ENCODE assay signal across 1 cellular context in the genomic region with DNA sequence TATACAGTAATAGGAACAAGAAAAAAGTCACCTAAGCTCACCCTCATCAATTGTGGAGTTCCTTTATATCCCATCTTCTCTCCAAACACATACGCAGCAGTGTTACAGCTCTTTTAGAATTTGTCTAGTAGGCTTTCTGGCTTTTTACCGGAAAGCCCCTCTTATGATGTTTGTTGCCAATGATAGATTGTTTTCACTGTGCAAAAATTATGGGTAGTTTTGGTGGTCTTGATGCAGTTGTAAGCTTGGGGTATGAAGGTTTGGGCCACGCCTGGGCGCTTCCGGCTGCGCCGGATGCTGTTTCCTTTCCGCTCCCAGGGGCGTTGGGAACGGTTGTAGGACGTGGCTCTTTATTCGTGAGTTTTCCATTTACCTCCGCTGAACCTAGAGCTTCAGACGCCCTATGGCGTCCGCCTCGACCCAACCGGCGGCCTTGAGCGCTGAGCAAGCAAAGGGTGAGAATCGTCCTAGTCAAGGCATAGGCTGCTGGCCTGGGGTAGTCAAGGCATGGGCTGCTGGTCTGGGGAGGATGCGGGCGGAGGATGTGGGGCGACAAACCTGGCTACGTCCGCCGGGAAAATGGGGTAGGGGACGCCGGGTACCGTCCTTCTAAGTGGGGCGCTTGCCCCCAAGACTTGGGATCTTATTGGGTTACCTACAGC.
A peak's percentile ranks its signal among the peaks of the same experiment; 100 is the strongest.
TF ChIP-seq lines count a peak whose summit lies in the region.

A gene with protein sequence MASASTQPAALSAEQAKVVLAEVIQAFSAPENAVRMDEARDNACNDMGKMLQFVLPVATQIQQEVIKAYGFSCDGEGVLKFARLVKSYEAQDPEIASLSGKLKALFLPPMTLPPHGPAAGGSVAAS (plus strand): TSS at position 304 of the 662 bp plus-strand sequence. CDS start 100 bp downstream, at position 404.
Gene RNU7-1, plus strand, starts transcription at position 98 of the 662 bp plus-strand sequence.

TF ChIP-seq in HepG2, 621 proteins besides CTCF, POLR2A, EP300 and RAD21 (continued from another document and continues in another):
- TF ChIP-seq HNRNPLL (IDR thresholded peaks at IDR 0.05; ENCODE audit: low read depth, low read length, poor library complexity, severe bottlenecking) (no peak), ZNF275 (CRISPR knock-in tag; IDR thresholded peaks at IDR 0.05; ENCODE audit: borderline replicate concordance) (peak; percentile 38; the same call in 1 of the 2 replicates), FOSL2 (CRISPR knock-in tag; IDR thresholded peaks at IDR 0.05) (peak; percentile 53), RAD51 (IDR thresholded peaks at IDR 0.05; ENCODE audit: borderline replicate concordance) (no peak), ZNF543 (CRISPR knock-in tag; IDR thresholded peaks at IDR 0.05) (peak; percentile 81; the same call in 1 of the 2 replicates), ETS1 (CRISPR knock-in tag; IDR thresholded peaks at IDR 0.05) (no peak), ZNF775 (CRISPR knock-in tag; IDR thresholded peaks at IDR 0.05; ENCODE audit: borderline replicate concordance) (peak; percentile 91; the same call in 1 of the 2 replicates), ZNF337 (CRISPR knock-in tag; IDR thresholded peaks at IDR 0.05; ENCODE audit: borderline replicate concordance, low read depth) (no peak), KLF6 (CRISPR knock-in tag; IDR thresholded peaks at IDR 0.05) (peak; percentile 80; the same call in 1 of the 2 replicates), ZNF576 (CRISPR knock-in tag; IDR thresholded peaks at IDR 0.05) (0 out of 2 replicates have a peak, but pooled peaks have one; percentile 74), MTF2 (CRISPR knock-in tag; IDR thresholded peaks at IDR 0.05; ENCODE audit: borderline replicate concordance) (no peak), GABPB1 (CRISPR knock-in tag; IDR thresholded peaks at IDR 0.05) (peak; percentile 62), KLF15 (CRISPR knock-in tag; IDR thresholded peaks at IDR 0.05; ENCODE audit: borderline replicate concordance) (0 out of 2 replicates have a peak, but pooled peaks have one; percentile 59), KDM3A (CRISPR knock-in tag; IDR thresholded peaks at IDR 0.05; ENCODE audit: low read depth) (peak; percentile 99), TCF12 (IDR thresholded peaks at IDR 0.05) (no peak), TCF12 (CRISPR knock-in tag; IDR thresholded peaks at IDR 0.05) (peak; percentile 45; the same call in 1 of the 2 replicates), ZNF546 (CRISPR knock-in tag; conservative IDR thresholded peaks at IDR 0.05) (peak; percentile 26; the same call in 1 of the 2 replicates), ZMYM3 (CRISPR knock-in tag; IDR thresholded peaks at IDR 0.05) (no peak), ZSCAN22 (CRISPR knock-in tag; IDR thresholded peaks at IDR 0.05) (no peak), ZXDC (CRISPR knock-in tag; IDR thresholded peaks at IDR 0.05) (no peak), ZNF350 (CRISPR knock-in tag; IDR thresholded peaks at IDR 0.05; ENCODE audit: borderline replicate concordance, low read depth) (peak; percentile 82; the same call in 1 of the 2 replicates), ZNF431 (CRISPR knock-in tag; IDR thresholded peaks at IDR 0.05; ENCODE audit: borderline replicate concordance, low read depth) (no peak; the same call in 1 of the 2 replicates), CREB3 (CRISPR knock-in tag; IDR thresholded peaks at IDR 0.05) (no peak; the same call in 1 of the 2 replicates), NPAS2 (CRISPR knock-in tag; IDR thresholded peaks at IDR 0.05; ENCODE audit: borderline replicate concordance) (no peak), ISL2 (CRISPR knock-in tag; IDR thresholded peaks at IDR 0.05) (peak; percentile 85), ZNF549 (CRISPR knock-in tag; IDR thresholded peaks at IDR 0.05) (no peak), PTBP1 (IDR thresholded peaks at IDR 0.05; ENCODE audit: low read depth, low read length, poor library complexity, severe bottlenecking) (peak; percentile 36), ZNF598 (CRISPR knock-in tag; IDR thresholded peaks at IDR 0.05; ENCODE audit: borderline replicate concordance) (no peak), SIN3A (IDR thresholded peaks at IDR 0.05; ENCODE audit: borderline replicate concordance, low read depth, low read length) (peak; percentile 92), NR3C1 (CRISPR knock-in tag; IDR thresholded peaks at IDR 0.05) (no peak), IKZF1 (IDR thresholded peaks at IDR 0.05) (no peak), FOXM1 (CRISPR knock-in tag; IDR thresholded peaks at IDR 0.05) (no peak), ZNF235 (CRISPR knock-in tag; IDR thresholded peaks at IDR 0.05; ENCODE audit: borderline replicate concordance) (no peak), NCOR1 (IDR thresholded peaks at IDR 0.05; ENCODE audit: borderline replicate concordance, low read length) (no peak), ZNF75D (CRISPR knock-in tag; IDR thresholded peaks at IDR 0.05; ENCODE audit: borderline replicate concordance) (no peak), ZFYVE20 (CRISPR knock-in tag; IDR thresholded peaks at IDR 0.05; ENCODE audit: borderline replicate concordance, low read depth) (peak; percentile 32; the same call in 1 of the 2 replicates), ARNT2 (CRISPR knock-in tag; IDR thresholded peaks at IDR 0.05; ENCODE audit: low read depth) (0 out of 2 replicates have a peak, but pooled peaks have one; percentile 13), ZBTB7B (CRISPR knock-in tag; IDR thresholded peaks at IDR 0.05) (peak; percentile 96), ZNF282 (IDR thresholded peaks at IDR 0.05; ENCODE audit: partially characterized antibody) (no peak), SSRP1 (CRISPR knock-in tag; IDR thresholded peaks at IDR 0.05) (no peak; the same call in 1 of the 2 replicates), ZSCAN21 (CRISPR knock-in tag; IDR thresholded peaks at IDR 0.05; ENCODE audit: borderline replicate concordance) (no peak)
- TF ChIP-seq, protein P1, sequence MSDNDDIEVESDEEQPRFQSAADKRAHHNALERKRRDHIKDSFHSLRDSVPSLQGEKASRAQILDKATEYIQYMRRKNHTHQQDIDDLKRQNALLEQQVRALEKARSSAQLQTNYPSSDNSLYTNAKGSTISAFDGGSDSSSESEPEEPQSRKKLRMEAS (IDR thresholded peaks at IDR 0.05) = no peak; the same call in 1 of the 2 replicates
- TF ChIP-seq, protein P2, sequence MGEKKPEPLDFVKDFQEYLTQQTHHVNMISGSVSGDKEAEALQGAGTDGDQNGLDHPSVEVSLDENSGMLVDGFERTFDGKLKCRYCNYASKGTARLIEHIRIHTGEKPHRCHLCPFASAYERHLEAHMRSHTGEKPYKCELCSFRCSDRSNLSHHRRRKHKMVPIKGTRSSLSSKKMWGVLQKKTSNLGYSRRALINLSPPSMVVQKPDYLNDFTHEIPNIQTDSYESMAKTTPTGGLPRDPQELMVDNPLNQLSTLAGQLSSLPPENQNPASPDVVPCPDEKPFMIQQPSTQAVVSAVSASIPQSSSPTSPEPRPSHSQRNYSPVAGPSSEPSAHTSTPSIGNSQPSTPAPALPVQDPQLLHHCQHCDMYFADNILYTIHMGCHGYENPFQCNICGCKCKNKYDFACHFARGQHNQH (CRISPR knock-in tag; IDR thresholded peaks at IDR 0.05) = peak; percentile 87
- TF ChIP-seq, protein P3, sequence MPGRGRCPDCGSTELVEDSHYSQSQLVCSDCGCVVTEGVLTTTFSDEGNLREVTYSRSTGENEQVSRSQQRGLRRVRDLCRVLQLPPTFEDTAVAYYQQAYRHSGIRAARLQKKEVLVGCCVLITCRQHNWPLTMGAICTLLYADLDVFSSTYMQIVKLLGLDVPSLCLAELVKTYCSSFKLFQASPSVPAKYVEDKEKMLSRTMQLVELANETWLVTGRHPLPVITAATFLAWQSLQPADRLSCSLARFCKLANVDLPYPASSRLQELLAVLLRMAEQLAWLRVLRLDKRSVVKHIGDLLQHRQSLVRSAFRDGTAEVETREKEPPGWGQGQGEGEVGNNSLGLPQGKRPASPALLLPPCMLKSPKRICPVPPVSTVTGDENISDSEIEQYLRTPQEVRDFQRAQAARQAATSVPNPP (CRISPR knock-in tag; IDR thresholded peaks at IDR 0.05) = peak; percentile 22; the same call in 1 of the 2 replicates
- TF ChIP-seq, protein P4, sequence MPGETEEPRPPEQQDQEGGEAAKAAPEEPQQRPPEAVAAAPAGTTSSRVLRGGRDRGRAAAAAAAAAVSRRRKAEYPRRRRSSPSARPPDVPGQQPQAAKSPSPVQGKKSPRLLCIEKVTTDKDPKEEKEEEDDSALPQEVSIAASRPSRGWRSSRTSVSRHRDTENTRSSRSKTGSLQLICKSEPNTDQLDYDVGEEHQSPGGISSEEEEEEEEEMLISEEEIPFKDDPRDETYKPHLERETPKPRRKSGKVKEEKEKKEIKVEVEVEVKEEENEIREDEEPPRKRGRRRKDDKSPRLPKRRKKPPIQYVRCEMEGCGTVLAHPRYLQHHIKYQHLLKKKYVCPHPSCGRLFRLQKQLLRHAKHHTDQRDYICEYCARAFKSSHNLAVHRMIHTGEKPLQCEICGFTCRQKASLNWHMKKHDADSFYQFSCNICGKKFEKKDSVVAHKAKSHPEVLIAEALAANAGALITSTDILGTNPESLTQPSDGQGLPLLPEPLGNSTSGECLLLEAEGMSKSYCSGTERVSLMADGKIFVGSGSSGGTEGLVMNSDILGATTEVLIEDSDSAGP (CRISPR knock-in tag; IDR thresholded peaks at IDR 0.05; ENCODE audit: borderline replicate concordance) = 0 out of 2 replicates have a peak, but pooled peaks have one; percentile 83
- TF ChIP-seq, protein P5, sequence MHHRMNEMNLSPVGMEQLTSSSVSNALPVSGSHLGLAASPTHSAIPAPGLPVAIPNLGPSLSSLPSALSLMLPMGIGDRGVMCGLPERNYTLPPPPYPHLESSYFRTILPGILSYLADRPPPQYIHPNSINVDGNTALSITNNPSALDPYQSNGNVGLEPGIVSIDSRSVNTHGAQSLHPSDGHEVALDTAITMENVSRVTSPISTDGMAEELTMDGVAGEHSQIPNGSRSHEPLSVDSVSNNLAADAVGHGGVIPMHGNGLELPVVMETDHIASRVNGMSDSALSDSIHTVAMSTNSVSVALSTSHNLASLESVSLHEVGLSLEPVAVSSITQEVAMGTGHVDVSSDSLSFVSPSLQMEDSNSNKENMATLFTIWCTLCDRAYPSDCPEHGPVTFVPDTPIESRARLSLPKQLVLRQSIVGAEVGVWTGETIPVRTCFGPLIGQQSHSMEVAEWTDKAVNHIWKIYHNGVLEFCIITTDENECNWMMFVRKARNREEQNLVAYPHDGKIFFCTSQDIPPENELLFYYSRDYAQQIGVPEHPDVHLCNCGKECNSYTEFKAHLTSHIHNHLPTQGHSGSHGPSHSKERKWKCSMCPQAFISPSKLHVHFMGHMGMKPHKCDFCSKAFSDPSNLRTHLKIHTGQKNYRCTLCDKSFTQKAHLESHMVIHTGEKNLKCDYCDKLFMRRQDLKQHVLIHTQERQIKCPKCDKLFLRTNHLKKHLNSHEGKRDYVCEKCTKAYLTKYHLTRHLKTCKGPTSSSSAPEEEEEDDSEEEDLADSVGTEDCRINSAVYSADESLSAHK (CRISPR knock-in tag; IDR thresholded peaks at IDR 0.05; ENCODE audit: borderline replicate concordance) = 0 out of 2 replicates have a peak, but pooled peaks have one; percentile 87
- TF ChIP-seq, protein P6, sequence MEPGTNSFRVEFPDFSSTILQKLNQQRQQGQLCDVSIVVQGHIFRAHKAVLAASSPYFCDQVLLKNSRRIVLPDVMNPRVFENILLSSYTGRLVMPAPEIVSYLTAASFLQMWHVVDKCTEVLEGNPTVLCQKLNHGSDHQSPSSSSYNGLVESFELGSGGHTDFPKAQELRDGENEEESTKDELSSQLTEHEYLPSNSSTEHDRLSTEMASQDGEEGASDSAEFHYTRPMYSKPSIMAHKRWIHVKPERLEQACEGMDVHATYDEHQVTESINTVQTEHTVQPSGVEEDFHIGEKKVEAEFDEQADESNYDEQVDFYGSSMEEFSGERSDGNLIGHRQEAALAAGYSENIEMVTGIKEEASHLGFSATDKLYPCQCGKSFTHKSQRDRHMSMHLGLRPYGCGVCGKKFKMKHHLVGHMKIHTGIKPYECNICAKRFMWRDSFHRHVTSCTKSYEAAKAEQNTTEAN (CRISPR knock-in tag; conservative IDR thresholded peaks at IDR 0.05) = peak; percentile 30; the same call in 1 of the 2 replicates
